In the genomic region with DNA sequence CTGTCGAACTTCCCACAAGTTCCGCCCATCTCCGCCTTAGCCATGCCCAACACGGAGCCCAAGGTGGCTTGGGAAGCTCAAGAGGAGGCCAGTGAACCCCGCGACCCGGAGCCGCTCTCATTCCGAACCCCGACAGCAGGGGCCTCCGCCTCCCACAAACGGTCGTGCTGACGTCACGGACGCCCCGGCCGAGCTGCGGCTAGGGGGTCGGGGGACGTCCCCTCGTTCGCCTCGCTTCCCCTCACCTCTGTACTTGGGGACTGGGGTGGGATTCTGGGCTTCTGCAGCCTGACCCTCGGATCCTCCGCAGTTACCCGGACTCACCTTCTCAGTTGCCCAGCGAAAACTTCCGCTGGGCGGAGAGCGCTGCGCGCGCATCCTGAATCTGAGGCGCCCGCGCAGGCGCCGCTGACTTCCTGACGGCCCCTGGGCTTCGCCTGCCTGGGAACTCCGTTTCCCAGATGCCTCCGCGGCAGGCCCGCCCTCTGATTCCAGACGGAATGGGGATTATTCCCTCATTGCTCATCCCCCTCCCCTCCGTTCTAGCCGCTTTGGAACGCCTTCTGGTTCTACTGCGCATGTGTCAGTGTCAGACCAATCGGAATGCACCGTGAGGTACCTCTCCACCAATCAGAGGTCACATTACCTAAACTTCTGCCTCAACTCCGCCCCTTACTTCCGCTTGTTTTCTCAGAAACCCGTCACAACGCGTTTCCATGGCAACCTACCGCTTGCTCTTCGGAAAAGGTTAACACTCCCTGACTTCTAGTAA, we compare ENCODE assay signal across 8 cellular contexts.
DNase-seq lines count a peak whose midpoint lies in the region; ATAC-seq lines count a peak whose summit lies in the region.

A gene with protein sequence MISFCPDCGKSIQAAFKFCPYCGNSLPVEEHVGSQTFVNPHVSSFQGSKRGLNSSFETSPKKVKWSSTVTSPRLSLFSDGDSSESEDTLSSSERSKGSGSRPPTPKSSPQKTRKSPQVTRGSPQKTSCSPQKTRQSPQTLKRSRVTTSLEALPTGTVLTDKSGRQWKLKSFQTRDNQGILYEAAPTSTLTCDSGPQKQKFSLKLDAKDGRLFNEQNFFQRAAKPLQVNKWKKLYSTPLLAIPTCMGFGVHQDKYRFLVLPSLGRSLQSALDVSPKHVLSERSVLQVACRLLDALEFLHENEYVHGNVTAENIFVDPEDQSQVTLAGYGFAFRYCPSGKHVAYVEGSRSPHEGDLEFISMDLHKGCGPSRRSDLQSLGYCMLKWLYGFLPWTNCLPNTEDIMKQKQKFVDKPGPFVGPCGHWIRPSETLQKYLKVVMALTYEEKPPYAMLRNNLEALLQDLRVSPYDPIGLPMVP (minus strand): TSS at position 351 of the 772 bp plus-strand sequence. CDS start 9,210 bp downstream, outside the sequence.

- ATAC-seq in GM19035 (IDR thresholded peaks at IDR 0.05; ENCODE audit: unreplicated experiment) (peak; percentile 75), HG03354 (IDR thresholded peaks at IDR 0.05; ENCODE audit: poor library complexity, severe bottlenecking, unreplicated experiment) (peak; percentile 87)
- peak; percentile 87 to 90 for ATAC-seq in activated CD4-positive, CD25-positive, alpha-beta regulatory T cell treated with anti-CD3 and anti-CD28 coated beads, Interleukin-2, amount 50 U/mL, for 24 hours

- DNase-seq in AG20443 (ENCODE audit: low spot score) (peak; percentile 99), NCI-H446 treated with DMSO at 0.1 percent for 48 hours (lab: John Stamatoyannopoulos, UW) (peak; percentile 99), cerebellar cortex (ENCODE audit: low spot score) (peak; percentile 100), iris pigment epithelial cell (ENCODE audit: low read depth) (peak; percentile 99)
- DNase-seq in stimulated activated CD4-positive, alpha-beta T cell treated with anti-CD3 and anti-CD28 coated beads, Interleukin-12 subunit alpha, Interleukin-12 subunit beta, amount 100 ng/mL, for 24 hours (ENCODE audit: low read depth in 2 of 2): peak; percentile 94 to 97

Comparison
In these comparisons a context has a peak if more than half of its experiments do, and no peak if none do; other contexts are left out.
1. Peak in every context shown above with its lines: DNase-seq and ATAC-seq.